In genomic region chr6:131914967-131915751, GRCh38 we compare ENCODE assay signal across 8 cellular contexts. TPM values are rescaled to one million over a fixed set of nuclear protein-coding genes. Genes with fewer than 3 reads are reported as not detected.
DNase-seq lines count a peak whose midpoint lies in the region; ATAC-seq and TF ChIP-seq lines count a peak whose summit lies in the region.

No MANE protein-coding gene starts in this region.

- H3K4me3 ChIP-seq in right atrium auricular region (no peak overlapping the region), gastrocnemius medialis (no peak overlapping the region)

- H3K9me3 ChIP-seq in right atrium auricular region (no peaks in the 10 kb centered on the region), gastrocnemius medialis (no peaks in the 10 kb centered on the region)

- intact Hi-C loops in gastrocnemius medialis (cut with DNase I; ENCODE audit: low total_unique reads) = loop anchor here (5.0 to 10.0 kb wide), 2 partner anchors 223 to 570 kb away; no protein-coding TSS in a partner anchor

- TF ChIP-seq CTCF in right atrium auricular region (IDR thresholded peaks at IDR 0.05) = peak; percentile 73 to 86
- TF ChIP-seq CTCF in gastrocnemius medialis (IDR thresholded peaks at IDR 0.05 in 4 of 5, conservative IDR thresholded peaks at IDR 0.05 in 1 of 5) = peak; percentile 19 to 80 (median 58)

- H3K4me1 ChIP-seq in right atrium auricular region = peaks cover 0 to 7% of the 10 kb centered on the region in 2 donors
- no peaks in the 10 kb centered on the region for H3K4me1 ChIP-seq in gastrocnemius medialis

- H3K36me3 ChIP-seq in right atrium auricular region (no peaks in the 10 kb centered on the region), gastrocnemius medialis (no peaks in the 10 kb centered on the region)

- no peak overlapping the region for H3K27ac ChIP-seq in right atrium auricular region
- H3K27ac ChIP-seq in gastrocnemius medialis = no peak overlapping the region

- in situ Hi-C loops in gastrocnemius medialis (cut with MboI; ENCODE audit: low sequenced_read_pairs in 4 of 4) = loop anchor here (5.0 to 25.0 kb wide), 4 partner anchors 220 to 572 kb away; no protein-coding TSS in a partner anchor

- peak; percentile 52 for DNase-seq in GDM1 (lab: John Stamatoyannopoulos, UW)
- peak; percentile 20 for DNase-seq in KG1 (lab: John Stamatoyannopoulos, UW)
- peak; percentile 59 for DNase-seq in SK-N-DZ (ENCODE audit: low spot score)
- peak in 41 of 58 donors; percentile 1 to 75 (median 19) for DNase-seq in anterior cingulate cortex (lab: John Stamatoyannopoulos, UW)
- DNase-seq in right atrium auricular region (ENCODE audit: low spot score) = peak; percentile 66
- peak in 1 of 2 donors; percentile 29 for DNase-seq in gastrocnemius medialis
- no peak for DNase-seq in OCI-M2 (lab: John Stamatoyannopoulos, UW; ENCODE audit: unreplicated experiment)

- ATAC-seq in GM21619 (IDR thresholded peaks at IDR 0.05; ENCODE audit: unreplicated experiment) (peak; percentile 85), gastrocnemius medialis (peak in 1 of 2 donors; percentile 58)

- H3K27me3 ChIP-seq in right atrium auricular region (no peaks in the 10 kb centered on the region), gastrocnemius medialis (no peaks in the 10 kb centered on the region)

- no peak for TF ChIP-seq POLR2A in gastrocnemius medialis (IDR thresholded peaks at IDR 0.05)

RNA-seq across cellular contexts. Expression of gene CCN2, which starts 36.0 kb away (rescaled TPM):
- not detected in 2 replicates for polyA plus RNA-seq in SK-N-DZ (2014; cell fraction: cytosol; rRNA removed)
- not detected in 2 replicates for polyA plus RNA-seq in SK-N-DZ (2014; cell fraction: nucleus; rRNA removed)
- total RNA-seq in right atrium auricular region (100 to 1,000 TPM; 203 to 356 TPM), gastrocnemius medialis (10 to 100 TPM in 3 of 4 donors, 1 to 10 TPM in 1; 5.1 to 33.6 (median 17.6) TPM)

Comparison
In these comparisons a context has a peak if more than half of its experiments do, and no peak if none do; other contexts are left out.
1. RNA of gene CCN2, which starts 36.0 kb away (total RNA-seq): 203 to 356 TPM in right atrium auricular region; 5.1 to 33.6 TPM in gastrocnemius medialis; every median in the first group is over 4 times any median in the second.